9 cellular contexts compared by ENCODE assay signal in genomic region chr22:49724893-49725489, GRCh38.
DNase-seq lines count a peak whose midpoint lies in the region; ATAC-seq and TF ChIP-seq lines count a peak whose summit lies in the region.
"Had no signal": no experiment of that assay in that cellular context is flagged by ENCODE, and none has a peak within 500 bp of the region (broad histone marks: within the 10 kb centered on the region; RNA-seq: fewer than 3 reads in every experiment).

No MANE protein-coding gene starts in this region.

- TF ChIP-seq CTCF in C4-2B (conservative IDR thresholded peaks at IDR 0.05) (peak; percentile 93), nephron (IDR thresholded peaks at IDR 0.05; ENCODE audit: unreplicated experiment in 3 of 3) (peak; percentile 78 to 91 (median 80))

- H3K27ac ChIP-seq in C4-2B, result peak overlapping the region; percentile 38
- H3K27ac ChIP-seq: KMS-11 had no signal

- H3K4me1 Mint-ChIP-seq in nephron, result no peaks in the 10 kb centered on the region

- no peak overlapping the region for H3K27ac Mint-ChIP-seq in nephron

- no peaks in the 10 kb centered on the region for H3K9me3 Mint-ChIP-seq in nephron

- H3K36me3 Mint-ChIP-seq in nephron (ENCODE audit: low read depth), result no peaks in the 10 kb centered on the region

- ATAC-seq in GM18517 (IDR thresholded peaks at IDR 0.05; ENCODE audit: unreplicated experiment), result no peak

- H3K4me3 ChIP-seq in H7 (ENCODE audit: insufficient read depth, low read depth, low read length), result no peak overlapping the region; the same call in 1 of the 2 replicates

- H3K27me3 ChIP-seq in H7 (ENCODE audit: control insufficient read depth, insufficient read depth, low read length), result peaks cover 8% of the 10 kb centered on the region

- peaks cover 93% of the 10 kb centered on the region for H3K27me3 Mint-ChIP-seq in nephron (ENCODE audit: low read depth)

- TF ChIP-seq POLR2A in erythroblast (IDR thresholded peaks at IDR 0.05; ENCODE audit: low read length), result no peak

- DNase-seq in H7 (peak; percentile 97), NCI-H748 treated with DMSO at 0.1 percent for 48 hours (lab: John Stamatoyannopoulos, UW) (peak; percentile 70), erythroblast (lab: John Stamatoyannopoulos, UW) (peak; percentile 64 to 68)
- DNase-seq in activated CD8-positive, alpha-beta memory T cell treated with anti-CD3 and anti-CD28 coated beads, Interleukin-2, amount 50 U/mL, for 4 hours, result peak; percentile 71
- peak; percentile 60 for DNase-seq in stimulated activated naive CD4-positive, alpha-beta T cell treated with Interleukin-2 at 50 U/mL for 16 hours (lab: John Stamatoyannopoulos, UW)

- no peak overlapping the region for H3K4me3 Mint-ChIP-seq in nephron

- no peaks in the 10 kb centered on the region for H3K36me3 ChIP-seq in H7 (replicated peaks; ENCODE audit: control insufficient read depth, insufficient read depth, low read length)
